Comparison of ENCODE assay signal across 19 cellular contexts in genomic region chr15:70415330-70415884, GRCh38.
A peak's percentile ranks its signal among the peaks of the same experiment; 100 is the strongest.
DNase-seq lines count a peak whose midpoint lies in the region; TF ChIP-seq lines count a peak whose summit lies in the region.
"Had no signal": no experiment of that assay in that cellular context is flagged by ENCODE, and none has a peak within 500 bp of the region (broad histone marks: within the 10 kb centered on the region; RNA-seq: fewer than 3 reads in every experiment).

No MANE protein-coding gene starts in this region.

- peaks cover 27% of the 10 kb centered on the region for H3K27me3 Mint-ChIP-seq in nephron (ENCODE audit: low read depth)
- peaks cover 21% of the 10 kb centered on the region for H3K27me3 Mint-ChIP-seq in activated T-helper 1 cell treated with anti-CD3 and anti-CD28 coated beads, Interleukin-12 subunit alpha, Interleukin-12 subunit beta, Interleukin-2, Interleukin-4 antibody, amounts not matched to agents 30 ng/mL and 10 ng/mL and 1 ng/mL, durations not matched to agents 14 hours and 24 hours and 36 hours (ENCODE audit: insufficient read depth)

- TF ChIP-seq CTCF in nephron (IDR thresholded peaks at IDR 0.05; ENCODE audit: unreplicated experiment in 3 of 3): no peak

- H3K9me3 Mint-ChIP-seq in nephron: no peaks in the 10 kb centered on the region
- H3K9me3 Mint-ChIP-seq in activated T-helper 1 cell treated with anti-CD3 and anti-CD28 coated beads, Interleukin-12 subunit alpha, Interleukin-12 subunit beta, Interleukin-2, Interleukin-4 antibody, amounts not matched to agents 30 ng/mL and 10 ng/mL and 1 ng/mL, durations not matched to agents 14 hours and 24 hours and 36 hours: no peaks in the 10 kb centered on the region
- H3K9me3 Mint-ChIP-seq: neural progenitor cell; T-helper 2 cell treated with Interferon-gamma antibody and Interleukin-4, amounts not matched to agents 5 μg/mL and 100 μg/mL, for 36 hours had no signal

- intact Hi-C loops in activated T-helper 1 cell treated with anti-CD3 and anti-CD28 coated beads, Interleukin-12 subunit alpha, Interleukin-12 subunit beta, Interleukin-2, Interleukin-4 antibody, amounts not matched to agents 30 ng/mL and 10 ng/mL and 1 ng/mL, durations not matched to agents 14 hours and 24 hours and 36 hours (cut with micrococcal nuclease): no loop called here

- no peaks in the 10 kb centered on the region for H3K36me3 Mint-ChIP-seq in nephron (ENCODE audit: low read depth)
- no peaks in the 10 kb centered on the region for H3K36me3 Mint-ChIP-seq in activated T-helper 1 cell treated with anti-CD3 and anti-CD28 coated beads, Interleukin-12 subunit alpha, Interleukin-12 subunit beta, Interleukin-2, Interleukin-4 antibody, amounts not matched to agents 30 ng/mL and 10 ng/mL and 1 ng/mL, durations not matched to agents 14 hours and 24 hours and 36 hours (ENCODE audit: low read depth)
- H3K36me3 Mint-ChIP-seq: neural progenitor cell had no signal

- DNase-seq in NCI-H2081 (lab: John Stamatoyannopoulos, UW) (peak; percentile 18 to 76), NCI-H2081 treated with DMSO at 0.1 percent for 48 hours (lab: John Stamatoyannopoulos, UW) (no peak), NCI-H146 (lab: John Stamatoyannopoulos, UW) (peak; percentile 62), NCI-H774 (lab: John Stamatoyannopoulos, UW) (peak; percentile 19), HCEC 1CT (no peak)
- DNase-seq in activated T-helper 1 cell treated with anti-CD3 and anti-CD28 coated beads, Interleukin-12 subunit alpha, Interleukin-12 subunit beta, Interleukin-2, Interleukin-4 antibody, amounts not matched to agents 30 ng/mL and 10 ng/mL and 1 ng/mL, durations not matched to agents 14 hours and 24 hours and 36 hours (ENCODE audit: low spot score): no peak
- DNase-seq in activated CD8-positive, alpha-beta memory T cell treated with anti-CD3 and anti-CD28 coated beads for 24 hours: no peak
- DNase-seq: activated CD4-positive, alpha-beta T cell treated with anti-CD3 and anti-CD28 coated beads, Interleukin-2, amount 50 U/mL, for 4 hours; activated naive CD4-positive, alpha-beta T cell treated with Interleukin-2 at 50 U/mL for 16 hours; BE2C; H7; kidney glomerular epithelial cell; mesenchymal stem cell; NCI-H446; psoas muscle; spleen had no signal

- no peak overlapping the region for H3K4me3 Mint-ChIP-seq in nephron
- H3K4me3 Mint-ChIP-seq in activated T-helper 1 cell treated with anti-CD3 and anti-CD28 coated beads, Interleukin-12 subunit alpha, Interleukin-12 subunit beta, Interleukin-2, Interleukin-4 antibody, amounts not matched to agents 30 ng/mL and 10 ng/mL and 1 ng/mL, durations not matched to agents 14 hours and 24 hours and 36 hours: no peak overlapping the region
- H3K4me3 Mint-ChIP-seq: neural progenitor cell; T-helper 2 cell treated with Interferon-gamma antibody and Interleukin-4, amounts not matched to agents 5 μg/mL and 100 μg/mL, for 36 hours had no signal

- peak overlapping the region in 2 of 3 experiments; percentile 56 to 60 for H3K27ac Mint-ChIP-seq in nephron
- H3K27ac Mint-ChIP-seq in activated T-helper 1 cell treated with anti-CD3 and anti-CD28 coated beads, Interleukin-12 subunit alpha, Interleukin-12 subunit beta, Interleukin-2, Interleukin-4 antibody, amounts not matched to agents 30 ng/mL and 10 ng/mL and 1 ng/mL, durations not matched to agents 14 hours and 24 hours and 36 hours: no peak overlapping the region
- H3K27ac Mint-ChIP-seq: neural progenitor cell; T-helper 2 cell treated with Interferon-gamma antibody and Interleukin-4, amounts not matched to agents 5 μg/mL and 100 μg/mL, for 36 hours had no signal

- H3K4me1 Mint-ChIP-seq in nephron: peaks cover 32% of the 10 kb centered on the region
- H3K4me1 Mint-ChIP-seq in activated T-helper 1 cell treated with anti-CD3 and anti-CD28 coated beads, Interleukin-12 subunit alpha, Interleukin-12 subunit beta, Interleukin-2, Interleukin-4 antibody, amounts not matched to agents 30 ng/mL and 10 ng/mL and 1 ng/mL, durations not matched to agents 14 hours and 24 hours and 36 hours (ENCODE audit: low read depth): no peaks in the 10 kb centered on the region

Comparison
In these comparisons a context has a peak if more than half of its experiments do, and no peak if none do; other contexts are left out.
1. DNase-seq: peak in NCI-H2081 (2 of 2), NCI-H146 (single experiment) and NCI-H774 (single experiment); none in NCI-H2081 treated with DMSO at 0.1 percent for 48 hours (single experiment), activated T-helper 1 cell treated with anti-CD3 and anti-CD28 coated beads, Interleukin-12 subunit alpha, Interleukin-12 subunit beta, Interleukin-2, Interleukin-4 antibody, amounts not matched to agents 30 ng/mL and 10 ng/mL and 1 ng/mL, durations not matched to agents 14 hours and 24 hours and 36 hours (single experiment), HCEC 1CT (single experiment) and activated CD8-positive, alpha-beta memory T cell treated with anti-CD3 and anti-CD28 coated beads for 24 hours (single experiment).